11 cellular contexts compared by ENCODE assay signal in the genomic region with DNA sequence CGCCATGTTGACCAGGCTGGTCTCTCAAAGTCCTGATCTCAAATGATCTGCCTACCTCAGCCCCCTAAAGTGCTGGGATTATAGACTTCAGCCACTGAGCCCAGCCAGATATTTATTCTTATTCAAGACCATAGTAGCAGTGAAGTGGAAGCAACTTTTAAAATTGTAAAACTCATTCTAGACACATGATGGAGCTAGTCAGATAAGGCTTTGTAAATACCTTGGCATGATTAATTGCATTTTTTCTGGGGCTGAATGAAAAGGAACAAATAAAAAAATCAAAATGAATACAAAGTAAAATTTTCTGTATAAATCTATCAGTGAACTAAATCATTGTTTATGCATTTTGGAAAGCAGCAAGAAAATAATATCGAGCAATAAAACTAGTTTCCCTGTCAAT. TPM values are rescaled to one million over a fixed set of nuclear protein-coding genes. Genes with fewer than 3 reads are reported as not detected.
A peak's percentile ranks its signal among the peaks of the same experiment; 100 is the strongest.
DNase-seq lines count a peak whose midpoint lies in the region; ATAC-seq and TF ChIP-seq lines count a peak whose summit lies in the region.
"Had no signal": no experiment of that assay in that cellular context is flagged by ENCODE, and none has a peak within 500 bp of the region (broad histone marks: within the 10 kb centered on the region; RNA-seq: fewer than 3 reads in every experiment).

No MANE protein-coding gene starts in this region.

- H3K27ac ChIP-seq in DOHH2 (ENCODE audit: low read depth, low read length) (no peak overlapping the region), VCaP (peak overlapping the region; percentile 20; the same call in 1 of the 2 replicates)
- H3K27ac ChIP-seq: upper lobe of left lung had no signal

- no peak overlapping the region for H3K4me3 ChIP-seq in DOHH2 (ENCODE audit: low read length)
- H3K4me3 ChIP-seq: upper lobe of left lung had no signal

- peaks cover 54% of the 10 kb centered on the region for H3K4me1 ChIP-seq in DOHH2 (ENCODE audit: control insufficient read depth, low read length)

- no peaks in the 10 kb centered on the region for H3K36me3 ChIP-seq in DOHH2 (ENCODE audit: control insufficient read depth, low read length)
- H3K36me3 ChIP-seq: upper lobe of left lung had no signal

- H3K9me2 ChIP-seq in DOHH2 (replicated peaks; ENCODE audit: control insufficient read depth, low read length): no peaks in the 10 kb centered on the region

- H3K79me2 ChIP-seq in DOHH2 (ENCODE audit: control insufficient read depth, low read length): peaks cover 12% of the 10 kb centered on the region

- H3K4me2 ChIP-seq in DOHH2 (ENCODE audit: low read length): peak overlapping the region; percentile 32; the same call in 1 of the 2 replicates

- H3K9me3 ChIP-seq in DOHH2 (ENCODE audit: control insufficient read depth, insufficient read depth, low read length): no peaks in the 10 kb centered on the region
- H3K9me3 ChIP-seq: upper lobe of left lung had no signal

- peak; percentile 22 for DNase-seq in HT1080 (ENCODE audit: low read depth)
- DNase-seq in midbrain (lab: John Stamatoyannopoulos, UW): peak; percentile 35
- DNase-seq in cerebellar cortex (ENCODE audit: low spot score): no peak
- DNase-seq in T-helper 1 cell: no peak
- DNase-seq: activated CD8-positive, alpha-beta T cell treated with anti-CD3 and anti-CD28 coated beads, Interleukin-2, amount 10 ng/mL, durations not matched to agents 7 days and 5 days; H7; IMR-90 had no signal

- H3K27me3 ChIP-seq in DOHH2 (ENCODE audit: control insufficient read depth, low read length): no peaks in the 10 kb centered on the region
- H3K27me3 ChIP-seq: upper lobe of left lung had no signal

- no peak for ATAC-seq in HG03460 (IDR thresholded peaks at IDR 0.05; ENCODE audit: unreplicated experiment)
- ATAC-seq: activated CD8-positive, alpha-beta T cell treated with anti-CD3 and anti-CD28 coated beads, Interleukin-2, amount 10 ng/mL, durations not matched to agents 7 days and 5 days had no signal

- peaks cover 6% of the 10 kb centered on the region for H3F3A ChIP-seq in DOHH2 (ENCODE audit: control insufficient read depth, insufficient read depth)

- TF ChIP-seq CTCF in DOHH2 (IDR thresholded peaks at IDR 0.05; ENCODE audit: low read depth, low read length, poor library complexity, severe bottlenecking) (peak; percentile 48), VCaP (conservative IDR thresholded peaks at IDR 0.05) (peak; percentile 48)

- no peaks in the 10 kb centered on the region for H4K20me1 ChIP-seq in DOHH2 (ENCODE audit: control insufficient read depth, insufficient read depth, low read depth, low read length)

RNA-seq across cellular contexts. Expression of a gene that starts 4.1 kb away (rescaled TPM):
- 20.2 and 32.0 TPM in 2 replicates for total RNA-seq in HT1080 (2014; rRNA removed; shearing (Covaris generic))
- polyA plus RNA-seq in HT1080 (2015; cell fraction: cytosol; rRNA removed): 33.1 and 39.5 TPM in 2 replicates
- polyA plus RNA-seq in HT1080 (2015; cell fraction: nucleus; rRNA removed): 126 and 158 TPM in 2 replicates

Comparison
In these comparisons a context has a peak if more than half of its experiments do, and no peak if none do; other contexts are left out.
1. DNase-seq: peak in HT1080 (single experiment) and midbrain (single experiment); none in cerebellar cortex (single experiment) and T-helper 1 cell (0 of 5).